15 cellular contexts compared by ENCODE assay signal in the genomic region with DNA sequence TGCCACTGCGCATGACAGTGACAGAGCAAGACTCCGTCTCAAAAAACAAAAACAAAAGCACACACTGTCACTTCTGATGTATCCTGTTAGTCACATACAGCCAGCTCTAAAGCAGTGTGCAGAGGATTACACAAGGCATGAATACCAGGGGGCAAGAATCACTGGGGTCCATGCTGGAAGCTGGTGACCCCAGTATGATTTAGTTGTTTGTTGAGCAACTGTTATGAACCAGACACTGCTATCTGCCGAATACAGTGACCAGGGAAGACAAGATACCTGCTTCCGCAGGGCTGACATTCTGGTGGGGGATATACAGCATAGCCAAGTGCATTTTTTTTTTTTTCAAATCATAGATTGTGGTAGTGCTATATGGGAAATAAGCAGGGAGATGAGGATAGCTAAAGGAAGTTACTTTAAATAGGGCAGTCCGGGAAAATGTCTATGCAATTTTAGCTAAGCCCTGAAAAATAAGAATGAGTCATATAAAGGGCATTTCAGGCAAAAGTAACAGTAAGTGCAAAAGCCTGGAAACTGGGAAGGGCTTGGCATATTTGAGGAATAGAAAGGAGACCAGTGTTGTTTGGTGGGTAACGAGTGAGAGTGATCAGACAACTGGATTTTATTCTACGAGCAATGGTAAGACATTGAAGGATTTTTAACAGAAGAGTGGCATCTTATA.
DNase-seq lines count a peak whose midpoint lies in the region; TF ChIP-seq lines count a peak whose summit lies in the region.
"Had no signal": no experiment of that assay in that cellular context is flagged by ENCODE, and none has a peak within 500 bp of the region (broad histone marks: within the 10 kb centered on the region; RNA-seq: fewer than 3 reads in every experiment).

No MANE protein-coding gene starts in this region.

- CTCF ChIA-PET in AG04450 (lab: Charles Lee), result interaction anchor here (0.6 to 1.1 kb wide), 2 partner anchors 50 to 83 kb away, joined by 3 to 7 read pairs; no protein-coding TSS in a partner anchor

- H3K36me3 ChIP-seq in mesenchymal stem cell (ENCODE audit: control insufficient read depth in 1 of 2, insufficient read depth in 2 of 2, low read depth in 1 of 2, low read length in 2 of 2) (no peaks in the 10 kb centered on the region), left ventricle myocardium inferior (no peaks in the 10 kb centered on the region)
- H3K36me3 ChIP-seq: BLaER1, neutrophil, upper lobe of right lung had no signal

- H4K8ac ChIP-seq in mesenchymal stem cell (ENCODE audit: low read length), result peak overlapping the region; percentile 49

- H3K4me3 ChIP-seq in AG04450 (ENCODE audit: low read depth, low read length) (no peak overlapping the region), choroid plexus epithelial cell (ENCODE audit: low read depth, low read length) (no peak overlapping the region), mesenchymal stem cell (ENCODE audit: insufficient read depth in 1 of 2, low read depth in 1 of 2, low read length in 2 of 2) (no peak overlapping the region), left ventricle myocardium inferior (no peak overlapping the region)
- H3K4me3 ChIP-seq: BLaER1, upper lobe of right lung had no signal

- H3K23ac ChIP-seq in mesenchymal stem cell (ENCODE audit: low read length in 2 of 2), result no peak overlapping the region

- no peak overlapping the region for H2AFZ ChIP-seq in mesenchymal stem cell (ENCODE audit: low read depth, low read length)

- DNase-seq in AG04450 (ENCODE audit: low read depth, low spot score), result peak; percentile 24
- DNase-seq in LHCN-M2 (ENCODE audit: low read depth), result peak; percentile 71
- DNase-seq in choroid plexus epithelial cell (ENCODE audit: low read depth), result peak; percentile 67
- peak; percentile 83 for DNase-seq in mesenchymal stem cell
- no peak for DNase-seq in NCI-H345 (lab: John Stamatoyannopoulos, UW)
- DNase-seq in amygdala (lab: John Stamatoyannopoulos, UW), result no peak
- DNase-seq in T-helper 1 cell, result no peak
- no peak for DNase-seq in left ventricle myocardium inferior
- DNase-seq: activated CD8-positive, alpha-beta T cell treated with anti-CD3 and anti-CD28 coated beads for 36 hours; activated gamma-delta T cell treated with Interleukin-2 at 50 U/mL for 16 hours; DMS79 treated with DMSO at 0.1 percent for 48 hours; T1000; upper lobe of right lung had no signal

- H3K27me3 ChIP-seq in AG04450 (ENCODE audit: control insufficient read depth, insufficient read depth, low read length), result no peaks in the 10 kb centered on the region
- H3K27me3 ChIP-seq in mesenchymal stem cell (ENCODE audit: control insufficient read depth in 1 of 2, insufficient read depth in 1 of 2, low read length in 2 of 2), result no peaks in the 10 kb centered on the region
- H3K27me3 ChIP-seq in left ventricle myocardium inferior (ENCODE audit: low read depth), result no peaks in the 10 kb centered on the region
- H3K27me3 ChIP-seq: BLaER1, neutrophil, upper lobe of right lung had no signal

- no peak overlapping the region for H2BK120ac ChIP-seq in mesenchymal stem cell (ENCODE audit: low read depth, low read length)

- intact Hi-C loops in left ventricle myocardium inferior (cut with micrococcal nuclease), result no loop called here

- no peak overlapping the region for H2AK5ac ChIP-seq in mesenchymal stem cell (ENCODE audit: low read length, severe bottlenecking)

- H3K4ac ChIP-seq in mesenchymal stem cell (ENCODE audit: low read depth in 1 of 2, low read length in 2 of 2), result peak overlapping the region in 1 of 2 experiments; percentile 24

- H3K4me1 ChIP-seq in mesenchymal stem cell (ENCODE audit: control insufficient read depth, insufficient read depth, low read depth, low read length) (peaks cover 6% of the 10 kb centered on the region), left ventricle myocardium inferior (no peaks in the 10 kb centered on the region)
- H3K4me1 ChIP-seq: BLaER1, upper lobe of right lung had no signal

- 44% methylated on average over 7 of the region's 7 CpGs for WGBS in mesenchymal stem cell

- H3K14ac ChIP-seq in mesenchymal stem cell (ENCODE audit: low read length in 2 of 2), result no peak overlapping the region

- H2BK15ac ChIP-seq in mesenchymal stem cell (ENCODE audit: low read depth, poor library complexity, severe bottlenecking), result no peak overlapping the region

- H3K4me2 ChIP-seq in mesenchymal stem cell (ENCODE audit: low read length, poor library complexity, severe bottlenecking), result no peak overlapping the region
- H3K4me2 ChIP-seq: BLaER1 had no signal

- no peaks in the 10 kb centered on the region for H3K79me1 ChIP-seq in mesenchymal stem cell (replicated peaks; ENCODE audit: low read length, poor library complexity, severe bottlenecking)

- POLR2A ChIA-PET in AG04450 (lab: Yijun Ruan, JAX), result interaction anchor here (0.6 to 1.3 kb wide), 4 partner anchors 20 to 654 kb away, joined by 3 to 6 read pairs (median 3); no protein-coding TSS in a partner anchor

- H2BK5ac ChIP-seq in mesenchymal stem cell (ENCODE audit: low read depth, low read length, poor library complexity, severe bottlenecking), result no peak overlapping the region

- H2BK12ac ChIP-seq in mesenchymal stem cell (ENCODE audit: low read length in 2 of 2), result peak overlapping the region; percentile 7 to 84

- peak overlapping the region; percentile 65 for H3K27ac ChIP-seq in AG04450 (ENCODE audit: low read depth, low read length)
- peak overlapping the region; percentile 77 for H3K27ac ChIP-seq in mesenchymal stem cell (ENCODE audit: low read length, poor library complexity, severe bottlenecking)
- H3K27ac ChIP-seq in left ventricle myocardium inferior (replicated peaks), result no peak overlapping the region
- H3K27ac ChIP-seq: BLaER1, neutrophil, upper lobe of right lung had no signal

- no peak for TF ChIP-seq CTCF in AG04450 (IDR thresholded peaks at IDR 0.05; ENCODE audit: low read depth, low read length)
- TF ChIP-seq CTCF in choroid plexus epithelial cell (conservative IDR thresholded peaks at IDR 0.05; ENCODE audit: low read depth, low read length), result no peak
- no peak for TF ChIP-seq CTCF in left ventricle myocardium inferior (IDR thresholded peaks at IDR 0.05; ENCODE audit: borderline replicate concordance)

- peak overlapping the region in 1 of 2 experiments; percentile 79 for H3K18ac ChIP-seq in mesenchymal stem cell (ENCODE audit: low read depth in 1 of 2, low read length in 2 of 2)

- peak overlapping the region; percentile 28 for H4K91ac ChIP-seq in mesenchymal stem cell (ENCODE audit: low read length)

- H3K9me3 ChIP-seq in AG04450 (ENCODE audit: control insufficient read depth, insufficient read depth, low read length) (no peaks in the 10 kb centered on the region; the same call in 1 of the 2 replicates), mesenchymal stem cell (ENCODE audit: control insufficient read depth, low read length) (no peaks in the 10 kb centered on the region), left ventricle myocardium inferior (replicated peaks) (no peaks in the 10 kb centered on the region)
- H3K9me3 ChIP-seq: BLaER1, neutrophil, upper lobe of right lung had no signal

- H3K9ac ChIP-seq in mesenchymal stem cell (ENCODE audit: low read length), result peak overlapping the region; percentile 77
- H3K9ac ChIP-seq: BLaER1 had no signal

Comparison
In these comparisons a context has a peak if more than half of its experiments do, and no peak if none do; other contexts are left out.
1. DNase-seq: peak in AG04450 (single experiment), LHCN-M2 (single experiment), choroid plexus epithelial cell (single experiment) and mesenchymal stem cell (single experiment); none in NCI-H345 (single experiment), amygdala (0 of 56), T-helper 1 cell (0 of 5) and left ventricle myocardium inferior (single experiment).